Comparison of ENCODE assay signal across 1 cellular context in the genomic region with DNA sequence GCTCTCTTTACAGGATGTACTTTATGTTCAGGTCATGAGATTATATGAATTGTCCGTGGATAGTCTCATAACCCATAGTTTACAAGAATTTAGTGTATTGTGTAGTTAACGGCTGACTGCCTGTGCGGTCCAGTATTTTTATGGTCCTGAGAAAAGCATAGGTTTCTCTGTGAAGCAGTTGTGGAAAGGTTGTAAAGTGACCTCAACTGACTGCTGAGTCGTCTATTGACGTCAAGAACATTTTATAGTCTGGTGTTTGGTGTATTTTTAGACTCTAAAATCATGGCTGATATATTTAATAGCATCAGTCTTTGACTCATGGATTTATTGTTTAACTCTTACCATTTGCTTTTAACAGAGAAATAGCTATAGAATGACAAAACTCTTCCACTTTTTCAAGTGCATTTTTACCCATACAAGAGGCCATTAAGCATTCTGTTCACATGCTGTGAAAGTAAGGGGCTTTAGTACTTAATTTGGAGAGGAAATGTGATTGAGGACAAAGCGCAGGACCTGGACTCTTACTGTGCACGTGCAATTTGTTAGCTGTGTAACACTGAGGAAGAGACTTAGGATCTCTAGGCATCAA.
TF ChIP-seq lines count a peak whose summit lies in the region.

No MANE protein-coding gene starts in this region.

TF ChIP-seq in A549, 52 proteins besides CTCF, POLR2A, EP300 and RAD21 (continued from another document):
- TF ChIP-seq MAFK (IDR thresholded peaks at IDR 0.05; ENCODE audit: partially characterized antibody) (peak; percentile 26), EHF (CRISPR knock-in tag; IDR thresholded peaks at IDR 0.05) (no peak; the same call in 1 of the 2 replicates)
